ENCODE assay signal across 8 cellular contexts in the genomic region with DNA sequence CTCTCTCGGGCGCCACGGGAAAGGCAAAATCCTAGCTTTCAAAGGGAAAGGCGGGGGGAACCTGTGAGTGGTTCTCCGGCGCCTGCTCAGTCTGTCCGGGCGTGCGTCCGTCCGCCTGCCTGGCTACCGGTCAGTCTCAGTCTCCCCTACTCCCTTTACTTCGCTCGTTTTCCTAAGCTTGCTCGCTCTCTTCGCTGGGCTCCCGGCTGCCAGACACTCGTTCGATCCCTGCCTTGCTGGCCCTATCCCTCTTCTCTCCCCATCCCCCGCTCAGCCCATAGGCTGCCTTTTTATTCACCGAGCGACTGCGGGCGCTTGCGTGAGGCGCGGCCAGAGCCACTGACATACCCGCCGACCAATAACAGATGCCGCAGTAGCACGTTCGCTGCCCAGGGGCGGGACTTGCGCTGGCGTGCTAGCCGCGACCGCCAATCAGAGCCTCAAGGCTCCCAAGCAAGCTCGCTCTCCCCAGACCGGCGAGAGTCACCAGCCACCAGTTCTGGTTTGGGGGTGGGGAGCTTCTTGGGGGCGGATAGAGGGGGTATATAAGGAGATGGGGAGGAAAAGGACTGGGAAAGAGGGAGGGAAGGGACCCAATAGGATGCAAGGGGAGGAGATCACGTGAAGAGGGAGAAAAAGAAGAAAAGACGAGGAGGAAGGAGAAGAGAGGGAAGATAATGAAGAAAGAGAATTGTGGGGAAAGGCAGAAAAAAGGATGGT. TPM values are rescaled to one million over a fixed set of nuclear protein-coding genes. Genes with fewer than 3 reads are reported as not detected.
DNase-seq lines count a peak whose midpoint lies in the region; ATAC-seq, FAIRE-seq and TF ChIP-seq lines count a peak whose summit lies in the region.

No MANE protein-coding gene starts in this region.

- FAIRE-seq in endothelial cell of umbilical vein (lab: Jason Lieb, UNC): peak; percentile 96

- TF ChIP-seq CTCF in OCI-LY3 (IDR thresholded peaks at IDR 0.05; ENCODE audit: low read depth, low read length) (no peak), endothelial cell of umbilical vein (IDR thresholded peaks at IDR 0.05; ENCODE audit: extremely low read depth in 1 of 2, insufficient read depth in 1 of 2, low read depth in 1 of 2, low read length in 2 of 2) (no peak)

- POLR2A ChIA-PET in endothelial cell of umbilical vein (lab: Charles Lee): interaction anchor here (0.7 to 0.9 kb wide), 3 partner anchors 8 to 60 kb away, joined by 3 to 5 read pairs (median 3); no protein-coding TSS in a partner anchor

- DNase-seq in D341Med (ENCODE audit: low spot score): peak; percentile 89
- DNase-seq in activated T-cell treated with anti-CD3 and anti-CD28 coated beads for 24 hours (ENCODE audit: low read depth): peak; percentile 78
- peak; percentile 96 for DNase-seq in endothelial cell of umbilical vein (ENCODE audit: low read depth, low spot score)
- DNase-seq in midbrain (lab: John Stamatoyannopoulos, UW): peak; percentile 90
- peak; percentile 79 to 84 for DNase-seq in stimulated activated CD8-positive, alpha-beta memory T cell treated with anti-CD3 and anti-CD28 coated beads, Interleukin-15, amount 100 ng/mL, for 48 hours (ENCODE audit: low read depth in 2 of 2)

- no TSS peak for BruUV-seq in endothelial cell of umbilical vein (replicated peaks; lab: Mats Ljungman, UMichigan)

- H3K4me3 ChIP-seq in HUES6 (ENCODE audit: low read depth, low read length) (peak overlapping the region; percentile 93), OCI-LY3 (ENCODE audit: low read length) (peak overlapping the region; percentile 100), endothelial cell of umbilical vein (replicated peaks in 1 of 3; ENCODE audit: insufficient read depth in 1 of 3, low read depth in 1 of 3, low read length in 3 of 3) (peak overlapping the region; percentile 6 to 63 (median 61))

- H3K79me2 ChIP-seq in OCI-LY3 (ENCODE audit: low read length) (peaks cover 35% of the 10 kb centered on the region), endothelial cell of umbilical vein (ENCODE audit: control insufficient read depth, insufficient read depth, low read length) (no peaks in the 10 kb centered on the region)

- H3K36me3 ChIP-seq in HUES6 (ENCODE audit: control insufficient read depth, insufficient read depth, low read length) (no peaks in the 10 kb centered on the region), OCI-LY3 (replicated peaks; ENCODE audit: low read depth, low read length) (no peaks in the 10 kb centered on the region), endothelial cell of umbilical vein (ENCODE audit: control insufficient read depth in 2 of 2, extremely low read depth in 1 of 2, insufficient read depth in 2 of 2, low read length in 2 of 2) (no peaks in the 10 kb centered on the region)

- H3K9me1 ChIP-seq in endothelial cell of umbilical vein (replicated peaks; ENCODE audit: control insufficient read depth, extremely low read depth, insufficient read depth, low read length): no peaks in the 10 kb centered on the region

- no peaks in the 10 kb centered on the region for H3K27me3 ChIP-seq in HUES6 (ENCODE audit: control insufficient read depth, insufficient read depth, low read length)
- H3K27me3 ChIP-seq in OCI-LY3 (ENCODE audit: low read depth, low read length): no peaks in the 10 kb centered on the region
- no peaks in the 10 kb centered on the region for H3K27me3 ChIP-seq in endothelial cell of umbilical vein (ENCODE audit: control insufficient read depth in 2 of 2, insufficient read depth in 2 of 2, low read length in 2 of 2)

- dilution Hi-C loops in endothelial cell of umbilical vein (cut with MboI; ENCODE audit: extremely low pct_ligation_motif_present, low sequenced_read_pairs): no loop called here

- peak; percentile 44 for TF ChIP-seq POLR2A in endothelial cell of umbilical vein (IDR thresholded peaks at IDR 0.05; ENCODE audit: low read depth, low read length)

- H2AFZ ChIP-seq in OCI-LY3 (ENCODE audit: low read depth, low read length) (peak overlapping the region; percentile 67), endothelial cell of umbilical vein (ENCODE audit: low read depth, low read length) (peak overlapping the region; percentile 93)

- H3K27ac ChIP-seq in HUES6 (ENCODE audit: low read depth, low read length): peak overlapping the region; percentile 79; the same call in 1 of the 2 replicates
- peak overlapping the region; percentile 75 for H3K27ac ChIP-seq in OCI-LY3 (ENCODE audit: low read length)
- H3K27ac ChIP-seq in endothelial cell of umbilical vein (ENCODE audit: insufficient read depth, low read depth, low read length): peak overlapping the region; percentile 80

- H3K4me2 ChIP-seq in OCI-LY3 (ENCODE audit: low read length) (peak overlapping the region; percentile 87), endothelial cell of umbilical vein (ENCODE audit: insufficient read depth, low read length) (peak overlapping the region; percentile 74)

- H3K4me1 ChIP-seq in HUES6 (ENCODE audit: control insufficient read depth, insufficient read depth, low read length): peaks cover 14% of the 10 kb centered on the region
- H3K4me1 ChIP-seq in OCI-LY3 (ENCODE audit: low read length): peaks cover 18% of the 10 kb centered on the region
- H3K4me1 ChIP-seq in endothelial cell of umbilical vein (ENCODE audit: control insufficient read depth, extremely low read depth, insufficient read depth, low read length): peaks cover 9% of the 10 kb centered on the region

- H3K9me3 ChIP-seq in HUES6 (ENCODE audit: control insufficient read depth, insufficient read depth, low read depth, low read length): no peaks in the 10 kb centered on the region; the same call in 1 of the 2 replicates
- no peaks in the 10 kb centered on the region for H3K9me3 ChIP-seq in OCI-LY3 (ENCODE audit: insufficient read depth, low read length)
- no peaks in the 10 kb centered on the region for H3K9me3 ChIP-seq in endothelial cell of umbilical vein (replicated peaks; ENCODE audit: control insufficient read depth, insufficient read depth, low read length)

- intact Hi-C loops in endothelial cell of umbilical vein (cut with micrococcal nuclease): loop anchor here (1.0 to 2.0 kb wide), 2 partner anchors 8 to 450 kb away; a partner anchor contains a TSS

- H3K9ac ChIP-seq in HUES6 (ENCODE audit: low read length) (peak overlapping the region; percentile 87), OCI-LY3 (ENCODE audit: low read length) (peak overlapping the region; percentile 98), endothelial cell of umbilical vein (replicated peaks; ENCODE audit: extremely low read depth, insufficient read depth, low read length) (peak overlapping the region; percentile 86)

- peak; percentile 94 for ATAC-seq in GM21447 (IDR thresholded peaks at IDR 0.05; ENCODE audit: unreplicated experiment)

- H4K20me1 ChIP-seq in OCI-LY3 (ENCODE audit: insufficient read depth, low read length): no peaks in the 10 kb centered on the region
- H4K20me1 ChIP-seq in endothelial cell of umbilical vein (replicated peaks; ENCODE audit: control insufficient read depth, extremely low read depth, insufficient read depth, low read length): no peaks in the 10 kb centered on the region

- CTCF ChIA-PET in endothelial cell of umbilical vein (lab: Charles Lee): interaction anchor here (0.7 to 1.4 kb wide), 4 partner anchors 11 to 68 kb away, joined by 3 to 6 read pairs (median 4); no protein-coding TSS in a partner anchor

TF ChIP-seq in endothelial cell of umbilical vein, 7 proteins besides CTCF, POLR2A, EP300 and RAD21:
- TF ChIP-seq, protein P1, sequence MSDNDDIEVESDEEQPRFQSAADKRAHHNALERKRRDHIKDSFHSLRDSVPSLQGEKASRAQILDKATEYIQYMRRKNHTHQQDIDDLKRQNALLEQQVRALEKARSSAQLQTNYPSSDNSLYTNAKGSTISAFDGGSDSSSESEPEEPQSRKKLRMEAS (IDR thresholded peaks at IDR 0.05; ENCODE audit: insufficient read depth, insufficient read length): no peak
- TF ChIP-seq JUN (IDR thresholded peaks at IDR 0.05; ENCODE audit: borderline replicate concordance, insufficient read depth, insufficient read length, low read depth): no peak
- peak; percentile 48 for TF ChIP-seq POLR2AphosphoS5 (IDR thresholded peaks at IDR 0.05; ENCODE audit: insufficient read depth, low read depth, low read length)

RNA-seq across cellular contexts. Expression of a gene that starts 30.0 kb away (rescaled TPM):
- total RNA-seq in endothelial cell of umbilical vein: 12.9 and 14.9 TPM in 2 replicates
- 5.6 and 6.5 TPM in 2 replicates for polyA plus RNA-seq in endothelial cell of umbilical vein
- 6.1 and 6.7 TPM in 2 replicates for polyA plus RNA-seq in endothelial cell of umbilical vein (2011; cell fraction: cytosol; rRNA removed)
- polyA plus RNA-seq in endothelial cell of umbilical vein (2011; cell fraction: nucleus; rRNA removed): 21.1 and 22.5 TPM in 2 replicates
- 5.8 and 6.8 TPM in 2 replicates for polyA plus RNA-seq in endothelial cell of umbilical vein (2012)
- 20.8 and 26.6 TPM in 2 replicates for polyA minus RNA-seq in endothelial cell of umbilical vein
- polyA minus RNA-seq in endothelial cell of umbilical vein (2011; cell fraction: cytosol; rRNA and poly(A)+ RNA removed): not detected
- 28.6 and 32.4 TPM in 2 replicates for polyA minus RNA-seq in endothelial cell of umbilical vein (2011; cell fraction: nucleus; rRNA and poly(A)+ RNA removed)

Comparison
In these comparisons a context has a peak if more than half of its experiments do, and no peak if none do; other contexts are left out.
1. Peak in every context shown above with its lines: DNase-seq, ATAC-seq, H3K4me3 ChIP-seq and H3K27ac ChIP-seq.